Comparison of ENCODE assay signal across 10 cellular contexts in the genomic region with DNA sequence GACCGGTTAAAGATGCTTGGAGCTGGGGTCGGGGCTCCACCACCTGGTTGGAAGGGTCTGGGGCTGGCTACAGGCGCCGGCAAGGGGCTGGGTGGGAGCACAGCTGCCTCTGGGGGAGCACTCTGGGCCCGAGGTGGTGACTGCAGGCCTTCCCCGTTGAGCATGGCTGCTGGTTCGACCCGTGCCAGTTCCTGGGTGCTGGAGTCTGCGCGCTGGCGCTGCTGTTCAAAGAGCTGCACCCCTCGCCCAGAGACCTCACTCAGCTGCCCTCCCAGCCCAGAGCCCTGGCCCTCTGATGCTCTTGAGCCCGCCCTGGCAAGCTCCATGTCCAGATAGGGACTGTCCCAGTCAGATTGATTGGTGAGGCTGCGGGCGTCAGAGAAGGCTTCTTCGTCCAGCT. TPM values are rescaled to one million over a fixed set of nuclear protein-coding genes. Genes with fewer than 3 reads are reported as not detected.
DNase-seq lines count a peak whose midpoint lies in the region; ATAC-seq and TF ChIP-seq lines count a peak whose summit lies in the region.
"Had no signal": no experiment of that assay in that cellular context is flagged by ENCODE, and none has a peak within 500 bp of the region (broad histone marks: within the 10 kb centered on the region; RNA-seq: fewer than 3 reads in every experiment).

No MANE protein-coding gene starts in this region.

- POLR2A ChIA-PET in naive thymus-derived CD4-positive, alpha-beta T cell (lab: Charles Lee), result no interaction called here

- no peaks in the 10 kb centered on the region for H3K27me3 ChIP-seq in esophagus squamous epithelium
- no peaks in the 10 kb centered on the region for H3K27me3 ChIP-seq in naive thymus-derived CD4-positive, alpha-beta T cell (ENCODE audit: control insufficient read depth in 2 of 2, insufficient read depth in 2 of 2, low read length in 2 of 2)

- intact Hi-C loops in esophagus squamous epithelium (cut with DNase I), result no loop called here
- intact Hi-C loops in naive thymus-derived CD4-positive, alpha-beta T cell (cut with micrococcal nuclease), result no loop called here

- WGBS in esophagus squamous epithelium, 2 donors, result 80% methylated on average over 1 of the region's 16 CpGs; no CpG with 5 or more reads in 1 of the 2 donors
- 41% methylated on average over 16 of the region's 16 CpGs for WGBS in urinary bladder

- TF ChIP-seq CTCF in esophagus squamous epithelium (IDR thresholded peaks at IDR 0.05), result no peak

- DNase-seq in activated naive CD8-positive, alpha-beta T cell treated with anti-CD3 and anti-CD28 coated beads, Interleukin-2, amount 50 U/mL, for 24 hours, result no peak
- no peak for DNase-seq in esophagus squamous epithelium (lab: John Stamatoyannopoulos, UW)
- no peak for DNase-seq in naive thymus-derived CD4-positive, alpha-beta T cell
- DNase-seq in AG08396 (ENCODE audit: low spot score), result no peak
- no peak for DNase-seq in NCI-H82 (lab: John Stamatoyannopoulos, UW)
- DNase-seq in HT-29 (ENCODE audit: low spot score), result no peak
- DNase-seq: cortex of kidney had no signal

- H3K4me3 ChIP-seq in esophagus squamous epithelium (peak overlapping the region; percentile 55 to 74 (median 72)), urinary bladder (ENCODE audit: low read depth, low read length) (peak overlapping the region; percentile 69)
- no peak overlapping the region for H3K4me3 ChIP-seq in naive thymus-derived CD4-positive, alpha-beta T cell (ENCODE audit: low read length)

- TF ChIP-seq POLR2A in esophagus squamous epithelium (IDR thresholded peaks at IDR 0.05), result no peak

- no peak for ATAC-seq in activated naive CD8-positive, alpha-beta T cell treated with anti-CD3 and anti-CD28 coated beads, Interleukin-2, amount 50 U/mL, for 24 hours
- no peak for ATAC-seq in naive thymus-derived CD4-positive, alpha-beta T cell

- peaks cover 7% of the 10 kb centered on the region for H3K4me1 Mint-ChIP-seq in activated naive CD8-positive, alpha-beta T cell (ENCODE audit: low read depth)
- H3K4me1 Mint-ChIP-seq in activated naive CD8-positive, alpha-beta T cell treated with anti-CD3 and anti-CD28 coated beads, Interleukin-2, amount 50 U/mL, for 24 hours, result peaks cover 19% of the 10 kb centered on the region
- H3K4me1 Mint-ChIP-seq in naive thymus-derived CD4-positive, alpha-beta T cell, result peaks cover 0 to 19% (median 6%) of the 10 kb centered on the region in 7 donors

- H3K9me3 ChIP-seq in esophagus squamous epithelium, result no peaks in the 10 kb centered on the region
- H3K9me3 ChIP-seq in naive thymus-derived CD4-positive, alpha-beta T cell (ENCODE audit: control insufficient read depth in 2 of 3, low read length in 3 of 3), result no peaks in the 10 kb centered on the region

- CTCF ChIA-PET in naive thymus-derived CD4-positive, alpha-beta T cell (lab: Charles Lee), result interaction anchor here (0.6 to 1.3 kb wide), 3 partner anchors 110 to 119 kb away, joined by 3 to 6 read pairs (median 4); no protein-coding TSS in a partner anchor

- H3K36me3 Mint-ChIP-seq in activated naive CD8-positive, alpha-beta T cell, result no peaks in the 10 kb centered on the region
- H3K36me3 Mint-ChIP-seq in activated naive CD8-positive, alpha-beta T cell treated with anti-CD3 and anti-CD28 coated beads, Interleukin-2, amount 50 U/mL, for 24 hours (ENCODE audit: low read depth), result no peaks in the 10 kb centered on the region
- no peaks in the 10 kb centered on the region for H3K36me3 Mint-ChIP-seq in naive thymus-derived CD4-positive, alpha-beta T cell
- H3K36me3 Mint-ChIP-seq: CD14-positive monocyte had no signal

- H3K36me3 ChIP-seq in esophagus squamous epithelium, result no peaks in the 10 kb centered on the region
- H3K36me3 ChIP-seq in naive thymus-derived CD4-positive, alpha-beta T cell (ENCODE audit: control insufficient read depth in 2 of 3, insufficient read depth in 3 of 3, low read length in 3 of 3), result no peaks in the 10 kb centered on the region
- no peaks in the 10 kb centered on the region for H3K36me3 ChIP-seq in urinary bladder (ENCODE audit: insufficient read depth)

- H3K27ac ChIP-seq in esophagus squamous epithelium (peak overlapping the region; percentile 22 to 76 (median 64)), urinary bladder (ENCODE audit: low read depth) (no peak overlapping the region)
- no peak overlapping the region for H3K27ac ChIP-seq in naive thymus-derived CD4-positive, alpha-beta T cell (ENCODE audit: low read depth, low read length)

- no peak overlapping the region for H3K27ac Mint-ChIP-seq in activated naive CD8-positive, alpha-beta T cell
- H3K27ac Mint-ChIP-seq in activated naive CD8-positive, alpha-beta T cell treated with anti-CD3 and anti-CD28 coated beads, Interleukin-2, amount 50 U/mL, for 24 hours, result no peak overlapping the region
- H3K27ac Mint-ChIP-seq in naive thymus-derived CD4-positive, alpha-beta T cell, result no peak overlapping the region

- H3K27me3 Mint-ChIP-seq in activated naive CD8-positive, alpha-beta T cell, result peaks cover 2% of the 10 kb centered on the region
- peaks cover 3% of the 10 kb centered on the region for H3K27me3 Mint-ChIP-seq in activated naive CD8-positive, alpha-beta T cell treated with anti-CD3 and anti-CD28 coated beads, Interleukin-2, amount 50 U/mL, for 24 hours
- H3K27me3 Mint-ChIP-seq in naive thymus-derived CD4-positive, alpha-beta T cell, result peaks cover 0 to 14% (median 7%) of the 10 kb centered on the region in 5 donors

- H3K4me1 ChIP-seq in esophagus squamous epithelium (peaks cover 8 to 22% (median 12%) of the 10 kb centered on the region in 3 donors), urinary bladder (ENCODE audit: insufficient read depth) (no peaks in the 10 kb centered on the region)
- H3K4me1 ChIP-seq in naive thymus-derived CD4-positive, alpha-beta T cell (ENCODE audit: control insufficient read depth in 2 of 2, insufficient read depth in 2 of 2, low read length in 2 of 2), result no peaks in the 10 kb centered on the region

- no peaks in the 10 kb centered on the region for H3K9me3 Mint-ChIP-seq in activated naive CD8-positive, alpha-beta T cell (ENCODE audit: low read depth)
- H3K9me3 Mint-ChIP-seq in activated naive CD8-positive, alpha-beta T cell treated with anti-CD3 and anti-CD28 coated beads, Interleukin-2, amount 50 U/mL, for 24 hours, result no peaks in the 10 kb centered on the region
- peaks cover 0 to 5% (median 0%) of the 10 kb centered on the region in 11 donors for H3K9me3 Mint-ChIP-seq in naive thymus-derived CD4-positive, alpha-beta T cell
- H3K9me3 Mint-ChIP-seq: CD14-positive monocyte had no signal

- peak overlapping the region; percentile 72 for H3K4me3 Mint-ChIP-seq in activated naive CD8-positive, alpha-beta T cell
- H3K4me3 Mint-ChIP-seq in activated naive CD8-positive, alpha-beta T cell treated with anti-CD3 and anti-CD28 coated beads, Interleukin-2, amount 50 U/mL, for 24 hours, result no peak overlapping the region
- H3K4me3 Mint-ChIP-seq in naive thymus-derived CD4-positive, alpha-beta T cell, result peak overlapping the region in 8 of 10 donors; percentile 16 to 83 (median 63)

RNA-seq across cellular contexts. Expression of a gene that starts 7.0 kb away (rescaled TPM):
- 1 to 10 TPM in 1 of 4 donors, under 1 TPM in 2, not detected in 1; 0.19 to 1.2 (median 0.79) TPM for total RNA-seq in esophagus squamous epithelium
- not detected for total RNA-seq in naive thymus-derived CD4-positive, alpha-beta T cell
- polyA plus RNA-seq in naive thymus-derived CD4-positive, alpha-beta T cell, result not detected
- total RNA-seq in urinary bladder, result 11.5 TPM
- 0.68 TPM for polyA plus RNA-seq in urinary bladder
- total RNA-seq in HT-29 (2014; rRNA removed; shearing (Covaris generic)), result not detected in 2 replicates
- polyA plus RNA-seq: CD14-positive monocyte had no signal

RNA-seq across cellular contexts. Expression of a gene that starts 7.6 kb away (rescaled TPM):
- total RNA-seq in esophagus squamous epithelium, result under 1 TPM; 0.19 to 0.48 (median 0.24) TPM
- total RNA-seq in naive thymus-derived CD4-positive, alpha-beta T cell, result under 1 TPM in 2 of 5 experiments, not detected in 3; 0.08 to 0.12 TPM
- not detected for polyA plus RNA-seq in naive thymus-derived CD4-positive, alpha-beta T cell
- total RNA-seq in urinary bladder, result 0.79 TPM
- 0.06 TPM for polyA plus RNA-seq in urinary bladder
- not detected in 2 replicates for total RNA-seq in HT-29 (2014; rRNA removed; shearing (Covaris generic))
- polyA plus RNA-seq: CD14-positive monocyte had no signal

RNA-seq across cellular contexts. Expression of a gene that starts 49.7 kb away (rescaled TPM):
- total RNA-seq in esophagus squamous epithelium (1 to 10 TPM; 1.7 to 7.9 (median 5.9) TPM), urinary bladder (8.0 TPM)
- 10 to 100 TPM in 3 of 5 experiments, 1 to 10 TPM in 2; 7.8 to 16.6 (median 10.5) TPM for total RNA-seq in naive thymus-derived CD4-positive, alpha-beta T cell
- not detected for polyA plus RNA-seq in naive thymus-derived CD4-positive, alpha-beta T cell
- polyA plus RNA-seq in urinary bladder, result 2.6 TPM
- 1.1 and 2.8 TPM in 2 replicates for total RNA-seq in HT-29 (2014; rRNA removed; shearing (Covaris generic))

RNA-seq across cellular contexts. Expression of a gene that starts 57.1 kb away (rescaled TPM):
- 10 to 100 TPM; 17.8 to 37.4 (median 32.7) TPM for total RNA-seq in esophagus squamous epithelium
- total RNA-seq in naive thymus-derived CD4-positive, alpha-beta T cell, result 1 to 10 TPM; 3.0 to 6.7 (median 4.3) TPM
- 1 to 10 TPM in 1 of 2 donors, under 1 TPM in 1; 0.41 to 1.9 TPM for polyA plus RNA-seq in naive thymus-derived CD4-positive, alpha-beta T cell
- total RNA-seq in urinary bladder, result 26.4 TPM
- polyA plus RNA-seq in urinary bladder, result 23.8 TPM
- total RNA-seq in HT-29 (2014; rRNA removed; shearing (Covaris generic)), result 43.7 and 44.6 TPM in 2 replicates

Comparison
In these comparisons a context has a peak if more than half of its experiments do, and no peak if none do; other contexts are left out.
1. H3K27ac ChIP-seq: peak in esophagus squamous epithelium (4 of 4); none in naive thymus-derived CD4-positive, alpha-beta T cell (single experiment) and urinary bladder (single experiment).